ENCODE assay signal across 2 cellular contexts in genomic region chr18:22399949-22400348, GRCh38.
A peak's percentile ranks its signal among the peaks of the same experiment; 100 is the strongest.
TF ChIP-seq lines count a peak whose summit lies in the region.

No MANE protein-coding gene starts in this region.

TF ChIP-seq in HEK293, 187 proteins besides CTCF, POLR2A, EP300 and RAD21 (continued from another document and continues in another):
- TF ChIP-seq ZNF26 (tag by site-specific recombination; IDR thresholded peaks at IDR 0.05) = no peak
- TF ChIP-seq HIC1 (tag by site-specific recombination; IDR thresholded peaks at IDR 0.05) = no peak
- no peak for TF ChIP-seq PRDM1 (tag by site-specific recombination; IDR thresholded peaks at IDR 0.05)
- TF ChIP-seq ZNF692 (tag by site-specific recombination; IDR thresholded peaks at IDR 0.05) = peak; percentile 63; the same call in 1 of the 2 replicates
- no peak for TF ChIP-seq KLF9 (tag by site-specific recombination; IDR thresholded peaks at IDR 0.05; ENCODE audit: low read depth)
- TF ChIP-seq ZNF791 (tag by site-specific recombination; IDR thresholded peaks at IDR 0.05) = no peak
- TF ChIP-seq ZNF600 (tag by site-specific recombination; IDR thresholded peaks at IDR 0.05) = 0 out of 2 replicates have a peak, but pooled peaks have one; percentile 13
- peak; percentile 50; the same call in 1 of the 2 replicates for TF ChIP-seq OSR2 (tag by site-specific recombination; IDR thresholded peaks at IDR 0.05)
- TF ChIP-seq ZNF157 (tag by site-specific recombination; IDR thresholded peaks at IDR 0.05) = no peak
- no peak for TF ChIP-seq ZNF302 (tag by site-specific recombination; IDR thresholded peaks at IDR 0.05; ENCODE audit: low read depth)
- TF ChIP-seq ZNF335 (tag by site-specific recombination; conservative IDR thresholded peaks at IDR 0.05) = peak; percentile 46; the same call in 1 of the 2 replicates
- no peak for TF ChIP-seq BCL11B (tag by site-specific recombination; IDR thresholded peaks at IDR 0.05; ENCODE audit: low read depth)
- TF ChIP-seq ZEB2 (tag by site-specific recombination; IDR thresholded peaks at IDR 0.05) = 0 out of 2 replicates have a peak, but pooled peaks have one; percentile 25
- no peak for TF ChIP-seq ZNF518A (tag by site-specific recombination; conservative IDR thresholded peaks at IDR 0.05; ENCODE audit: low read depth)
- TF ChIP-seq ZSCAN4 (tag by site-specific recombination; IDR thresholded peaks at IDR 0.05) = no peak

TF ChIP-seq in WTC11, 78 proteins besides CTCF, POLR2A, EP300 and RAD21 (continued from another document):
- no peak for TF ChIP-seq NR3C1 (CRISPR knock-in tag; conservative IDR thresholded peaks at IDR 0.05; ENCODE audit: low read depth)
- TF ChIP-seq MAX (CRISPR knock-in tag; IDR thresholded peaks at IDR 0.05) = no peak
- no peak for TF ChIP-seq USF2 (CRISPR knock-in tag; IDR thresholded peaks at IDR 0.05)
- no peak for TF ChIP-seq ETV6 (CRISPR knock-in tag; IDR thresholded peaks at IDR 0.05)
- TF ChIP-seq JAZF1 (CRISPR knock-in tag; IDR thresholded peaks at IDR 0.05) = no peak
- TF ChIP-seq NFATC4 (CRISPR knock-in tag; IDR thresholded peaks at IDR 0.05) = no peak
- no peak for TF ChIP-seq MLX (CRISPR knock-in tag; IDR thresholded peaks at IDR 0.05)
- TF ChIP-seq NR1H2 (CRISPR knock-in tag; IDR thresholded peaks at IDR 0.05) = no peak
- TF ChIP-seq ZNF281 (CRISPR knock-in tag; IDR thresholded peaks at IDR 0.05) = no peak
- TF ChIP-seq GABPB1 (CRISPR knock-in tag; IDR thresholded peaks at IDR 0.05) = no peak
